Comparison of ENCODE assay signal across 17 cellular contexts in the genomic region with DNA sequence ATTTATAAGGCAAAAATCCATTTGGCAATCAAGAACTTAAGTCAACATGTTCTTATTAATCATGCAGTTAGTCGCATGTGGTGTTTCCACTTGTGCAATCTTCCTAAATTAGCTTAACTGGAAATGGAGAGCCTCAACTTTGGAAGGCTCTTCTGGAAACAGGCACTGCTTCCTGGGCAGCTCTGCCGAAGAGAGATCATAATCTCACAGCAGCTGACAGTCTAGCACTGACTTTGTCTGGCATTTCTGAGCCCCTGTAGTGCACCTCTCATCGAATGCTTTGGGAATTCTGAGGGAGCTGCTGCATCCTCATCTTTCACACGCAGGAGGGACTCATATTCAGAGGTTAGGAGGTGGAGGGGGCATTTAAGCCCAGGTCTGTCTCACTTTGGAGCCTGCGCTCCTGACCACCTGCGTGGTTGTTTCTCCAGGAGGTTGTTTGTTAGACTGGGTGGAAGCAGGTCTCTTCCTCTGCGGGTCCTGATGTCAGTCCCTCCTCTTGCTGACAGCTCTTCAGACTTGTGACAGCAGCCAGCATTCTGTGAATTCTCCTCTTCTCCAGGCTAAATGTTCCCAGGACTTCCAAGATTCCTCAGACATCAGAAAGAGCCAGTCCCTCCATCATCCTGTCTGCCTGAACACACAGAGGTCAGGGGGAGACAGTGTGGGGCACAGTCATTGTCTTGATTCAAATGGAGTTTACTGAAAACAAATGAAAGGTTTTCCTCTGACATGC.
DNase-seq lines count a peak whose midpoint lies in the region; ATAC-seq, FAIRE-seq and TF ChIP-seq lines count a peak whose summit lies in the region.
"Had no signal": no experiment of that assay in that cellular context is flagged by ENCODE, and none has a peak within 500 bp of the region (broad histone marks: within the 10 kb centered on the region; RNA-seq: fewer than 3 reads in every experiment).

No MANE protein-coding gene starts in this region.

- H3K9me2 ChIP-seq in OCI-LY7 (ENCODE audit: insufficient read depth, low read length): no peaks in the 10 kb centered on the region

- no peak for TF ChIP-seq CTCF in A673 (conservative IDR thresholded peaks at IDR 0.05; ENCODE audit: low read depth, low read length)
- no peak for TF ChIP-seq CTCF in HEK293 (tag by site-specific recombination; IDR thresholded peaks at IDR 0.05)
- no peak for TF ChIP-seq CTCF in bronchial epithelial cell (IDR thresholded peaks at IDR 0.05; ENCODE audit: insufficient read depth, low read length, severe bottlenecking)
- TF ChIP-seq CTCF in sigmoid colon (IDR thresholded peaks at IDR 0.05): no peak
- no peak for TF ChIP-seq CTCF in OCI-LY7 (conservative IDR thresholded peaks at IDR 0.05; ENCODE audit: low read length)

- no peaks in the 10 kb centered on the region for H3K36me3 ChIP-seq in A673 (ENCODE audit: insufficient read depth, low read length, poor library complexity, severe bottlenecking)
- H3K36me3 ChIP-seq in HEK293 (ENCODE audit: control insufficient read depth in 2 of 2, insufficient read depth in 1 of 2, low read length in 2 of 2): no peaks in the 10 kb centered on the region
- H3K36me3 ChIP-seq in bronchial epithelial cell (ENCODE audit: control insufficient read depth, insufficient read depth, low read length): no peaks in the 10 kb centered on the region
- no peaks in the 10 kb centered on the region for H3K36me3 ChIP-seq in mesenchymal stem cell (ENCODE audit: control insufficient read depth in 1 of 2, insufficient read depth in 2 of 2, low read depth in 1 of 2, low read length in 2 of 2)
- H3K36me3 ChIP-seq in sigmoid colon: no peaks in the 10 kb centered on the region
- no peaks in the 10 kb centered on the region for H3K36me3 ChIP-seq in OCI-LY7 (ENCODE audit: insufficient read depth, low read length)

- H3K18ac ChIP-seq in mesenchymal stem cell (ENCODE audit: low read depth in 1 of 2, low read length in 2 of 2): no peak overlapping the region

- H2BK120ac ChIP-seq in mesenchymal stem cell (ENCODE audit: low read depth, low read length): no peak overlapping the region

- no peak for TF ChIP-seq POLR2A in sigmoid colon (IDR thresholded peaks at IDR 0.05)

- H2BK5ac ChIP-seq in mesenchymal stem cell (ENCODE audit: low read depth, low read length, poor library complexity, severe bottlenecking): no peak overlapping the region

- no peak overlapping the region for H3K23ac ChIP-seq in mesenchymal stem cell (ENCODE audit: low read length in 2 of 2)

- H2BK12ac ChIP-seq in mesenchymal stem cell (ENCODE audit: low read length in 2 of 2): no peak overlapping the region

- peaks cover 5% of the 10 kb centered on the region for H3K27me3 ChIP-seq in A673 (replicated peaks; ENCODE audit: insufficient read depth, low read depth, low read length, poor library complexity)
- H3K27me3 ChIP-seq in bronchial epithelial cell (ENCODE audit: control insufficient read depth, insufficient read depth, low read length): no peaks in the 10 kb centered on the region
- H3K27me3 ChIP-seq in mesenchymal stem cell (ENCODE audit: control insufficient read depth in 1 of 2, insufficient read depth in 1 of 2, low read length in 2 of 2): peaks cover 0 to 6% of the 10 kb centered on the region in 2 experiments
- H3K27me3 ChIP-seq in sigmoid colon: no peaks in the 10 kb centered on the region

- CTCF ChIA-PET in A673 (lab: Charles Lee) (no interaction called here), HEK293 (lab: Yijun Ruan, JAX) (no interaction called here), OCI-LY7 (lab: Charles Lee; ENCODE audit: unreplicated experiment) (no interaction called here)

- intact Hi-C loops in A673 (cut with micrococcal nuclease; ENCODE audit: unreplicated experiment) (no loop called here), sigmoid colon (cut with DNase I) (no loop called here), OCI-LY7 (cut with micrococcal nuclease; ENCODE audit: unreplicated experiment) (no loop called here)

- no peak overlapping the region for H3K4ac ChIP-seq in mesenchymal stem cell (ENCODE audit: low read depth in 1 of 2, low read length in 2 of 2)

- H3K79me2 ChIP-seq in OCI-LY7 (ENCODE audit: insufficient read depth, low read depth, low read length): no peaks in the 10 kb centered on the region

- no peak for TF ChIP-seq EP300 in sigmoid colon (IDR thresholded peaks at IDR 0.05)

- H3K9ac ChIP-seq in mesenchymal stem cell (ENCODE audit: low read length): peak overlapping the region; percentile 53

- ATAC-seq in HG03460 (IDR thresholded peaks at IDR 0.05; ENCODE audit: unreplicated experiment): no peak
- ATAC-seq: stimulated activated naive CD8-positive, alpha-beta T cell treated with anti-CD3 and anti-CD28 coated beads, Interleukin-15, amount 100 ng/mL, for 72 hours had no signal

- H3K4me1 ChIP-seq in A673 (ENCODE audit: insufficient read depth, low read length, poor library complexity, severe bottlenecking) (peaks cover 5% of the 10 kb centered on the region), HEK293 (ENCODE audit: control insufficient read depth, insufficient read depth, low read length) (no peaks in the 10 kb centered on the region), mesenchymal stem cell (ENCODE audit: control insufficient read depth, insufficient read depth, low read depth, low read length) (no peaks in the 10 kb centered on the region), sigmoid colon (no peaks in the 10 kb centered on the region), OCI-LY7 (ENCODE audit: insufficient read depth, low read length, poor library complexity, severe bottlenecking) (no peaks in the 10 kb centered on the region)

- POLR2A ChIA-PET in A673 (lab: Charles Lee; ENCODE audit: low non-redundant PET): no interaction called here
- POLR2A ChIA-PET in HEK293 (lab: Yijun Ruan, JAX): no interaction called here
- POLR2A ChIA-PET in OCI-LY7 (lab: Charles Lee): no interaction called here

- DNase-seq in A673 (ENCODE audit: low spot score) (peak; percentile 55), bronchial epithelial cell (ENCODE audit: low read depth) (peak; percentile 74), mesenchymal stem cell (peak; percentile 6), sigmoid colon (no peak), OCI-LY7 (ENCODE audit: low spot score) (no peak), NCI-H774 (lab: John Stamatoyannopoulos, UW) (no peak)
- DNase-seq: activated B cell treated with CpG ODN at 0.5 μM for 24 hours; activated naive CD4-positive, alpha-beta T cell; caudate nucleus; GOT3; hypothalamus; PC-9; stimulated activated naive CD8-positive, alpha-beta T cell treated with anti-CD3 and anti-CD28 coated beads, Interleukin-15, amount 100 ng/mL, for 72 hours; SW 1271 had no signal

- H2AFZ ChIP-seq in mesenchymal stem cell (ENCODE audit: low read depth, low read length): no peak overlapping the region
- H2AFZ ChIP-seq in OCI-LY7 (ENCODE audit: low read length): no peak overlapping the region
- H2AFZ ChIP-seq: PC-9 had no signal

- no peaks in the 10 kb centered on the region for H3K79me1 ChIP-seq in mesenchymal stem cell (replicated peaks; ENCODE audit: low read length, poor library complexity, severe bottlenecking)

- H3K27ac ChIP-seq in A673 (ENCODE audit: low read depth, low read length, poor library complexity, severe bottlenecking): no peak overlapping the region
- no peak overlapping the region for H3K27ac ChIP-seq in HEK293 (ENCODE audit: extremely low read depth, low read depth, low read length)
- no peak overlapping the region for H3K27ac ChIP-seq in mesenchymal stem cell (ENCODE audit: low read length, poor library complexity, severe bottlenecking)
- H3K27ac ChIP-seq in sigmoid colon: no peak overlapping the region
- H3K27ac ChIP-seq in OCI-LY7 (ENCODE audit: low read depth, low read length, poor library complexity, severe bottlenecking): no peak overlapping the region
- H3K27ac ChIP-seq: PC-9 had no signal

- H3K4me3 ChIP-seq in A673 (ENCODE audit: low read depth, low read length, poor library complexity, severe bottlenecking) (no peak overlapping the region), HEK293 (ENCODE audit: low read depth, low read length) (no peak overlapping the region), bronchial epithelial cell (ENCODE audit: low read depth, low read length) (no peak overlapping the region), mesenchymal stem cell (ENCODE audit: insufficient read depth in 1 of 2, low read depth in 1 of 2, low read length in 2 of 2) (peak overlapping the region in 1 of 2 experiments; percentile 42), sigmoid colon (no peak overlapping the region), OCI-LY7 (ENCODE audit: low read depth, low read length, poor library complexity, severe bottlenecking) (no peak overlapping the region)
- H3K4me3 ChIP-seq: PC-9, skin epidermis had no signal

- H2BK15ac ChIP-seq in mesenchymal stem cell (ENCODE audit: low read depth, poor library complexity, severe bottlenecking): no peak overlapping the region

- no peak overlapping the region for H3K4me2 ChIP-seq in mesenchymal stem cell (ENCODE audit: low read length, poor library complexity, severe bottlenecking)
- H3K4me2 ChIP-seq in OCI-LY7 (ENCODE audit: low read length): no peak overlapping the region
- H3K4me2 ChIP-seq: PC-9 had no signal

- 66% methylated on average over 6 of the region's 7 CpGs for WGBS in mesenchymal stem cell
- WGBS in sigmoid colon, 2 donors: 64 to 67% methylated on average over 7 of the region's 7 CpGs

- H4K8ac ChIP-seq in mesenchymal stem cell (ENCODE audit: low read length): no peak overlapping the region

- BruUV-seq in A673 (replicated peaks; lab: Mats Ljungman, UMichigan): no TSS peak
- no TSS peak for BruUV-seq in OCI-LY7 (replicated peaks; lab: Mats Ljungman, UMichigan)

- H3K14ac ChIP-seq in mesenchymal stem cell (ENCODE audit: low read length in 2 of 2): no peak overlapping the region

- H4K91ac ChIP-seq in mesenchymal stem cell (ENCODE audit: low read length): no peak overlapping the region

- H3K9me3 ChIP-seq in A673 (ENCODE audit: low read depth, low read length, poor library complexity, severe bottlenecking) (no peaks in the 10 kb centered on the region), HEK293 (ENCODE audit: control insufficient read depth, insufficient read depth, low read depth, low read length) (no peaks in the 10 kb centered on the region), mesenchymal stem cell (ENCODE audit: control insufficient read depth, low read length) (peaks cover 4% of the 10 kb centered on the region), sigmoid colon (no peaks in the 10 kb centered on the region), OCI-LY7 (ENCODE audit: low read length) (no peaks in the 10 kb centered on the region)

- H2AK5ac ChIP-seq in mesenchymal stem cell (ENCODE audit: low read length, severe bottlenecking): no peak overlapping the region

- H4K20me1 ChIP-seq in OCI-LY7 (ENCODE audit: insufficient read depth, low read length): no peaks in the 10 kb centered on the region

- FAIRE-seq in bronchial epithelial cell (lab: Jason Lieb, UNC): no peak

TF ChIP-seq in HEK293, 187 proteins besides CTCF, POLR2A, EP300 and RAD21 (continues in another document):
- TF ChIP-seq HOXA7 (CRISPR knock-in tag; IDR thresholded peaks at IDR 0.05; ENCODE audit: borderline replicate concordance) (no peak), KLF1 (tag by site-specific recombination; IDR thresholded peaks at IDR 0.05) (no peak)

Comparison
In these comparisons a context has a peak if more than half of its experiments do, and no peak if none do; other contexts are left out.
1. DNase-seq: peak in A673 (single experiment), bronchial epithelial cell (single experiment) and mesenchymal stem cell (single experiment); none in sigmoid colon (single experiment), OCI-LY7 (single experiment) and NCI-H774 (single experiment).